In genomic region chr1:156666862-156667609, GRCh38 we compare ENCODE assay signal across 1 cellular context.
TF ChIP-seq lines count a peak whose summit lies in the region.

No MANE protein-coding gene starts in this region.

TF ChIP-seq in endothelial cell of umbilical vein, 7 proteins besides CTCF, POLR2A, EP300 and RAD21:
- TF ChIP-seq EZH2 (IDR thresholded peaks at IDR 0.05; ENCODE audit: borderline replicate concordance, low read depth, low read length, severe bottlenecking), result no peak
- TF ChIP-seq POLR2AphosphoS5 (IDR thresholded peaks at IDR 0.05; ENCODE audit: insufficient read depth, low read depth, low read length), result no peak
- no peak for TF ChIP-seq GATA2 (IDR thresholded peaks at IDR 0.05; ENCODE audit: insufficient read depth, insufficient read length, low read depth, low read length)
- TF ChIP-seq MAX (IDR thresholded peaks at IDR 0.05; ENCODE audit: insufficient read depth, insufficient read length), result no peak
- no peak for TF ChIP-seq JUN (IDR thresholded peaks at IDR 0.05; ENCODE audit: borderline replicate concordance, insufficient read depth, insufficient read length, low read depth)
